7 cellular contexts compared by ENCODE assay signal in the genomic region with DNA sequence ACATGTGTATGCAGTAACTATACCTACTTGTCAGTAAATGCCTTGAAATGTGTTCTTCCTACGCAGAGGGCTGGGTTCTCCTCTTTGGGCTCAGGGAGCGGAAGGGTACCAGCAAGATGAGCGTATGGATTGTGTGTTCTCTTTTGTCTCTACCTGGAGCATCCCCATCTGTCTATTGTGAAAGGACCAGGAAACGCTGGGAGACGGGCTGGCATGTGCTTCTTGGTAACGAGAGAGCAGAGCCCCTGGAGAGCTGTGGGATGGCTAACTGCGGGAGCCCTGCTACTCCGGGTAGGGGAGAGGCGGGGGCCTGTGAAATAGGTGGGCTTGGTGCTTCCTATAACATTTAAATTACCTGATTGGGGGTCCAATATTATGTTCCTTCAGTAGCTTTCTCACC.
DNase-seq lines count a peak whose midpoint lies in the region; ATAC-seq and TF ChIP-seq lines count a peak whose summit lies in the region.

No MANE protein-coding gene starts in this region.

- no peak overlapping the region for H3K4me3 ChIP-seq in body of pancreas
- H3K4me3 ChIP-seq in left lung: no peak overlapping the region
- no peak overlapping the region for H3K4me3 ChIP-seq in testis

- TF ChIP-seq POLR2A in body of pancreas (IDR thresholded peaks at IDR 0.05) (no peak), testis (IDR thresholded peaks at IDR 0.05) (no peak)

- intact Hi-C loops in body of pancreas (cut with DNase I) (no loop called here), left lung (cut with DNase I) (no loop called here), testis (cut with DNase I; ENCODE audit: low total_unique reads) (no loop called here)

- H3K9me3 ChIP-seq in body of pancreas: no peaks in the 10 kb centered on the region
- no peaks in the 10 kb centered on the region for H3K9me3 ChIP-seq in left lung
- no peaks in the 10 kb centered on the region for H3K9me3 ChIP-seq in testis

- H3K4me1 ChIP-seq in body of pancreas: peaks cover 25% of the 10 kb centered on the region
- H3K4me1 ChIP-seq in left lung: peaks cover 0 to 36% of the 10 kb centered on the region in 2 donors
- peaks cover 44% of the 10 kb centered on the region for H3K4me1 ChIP-seq in testis

- H3K36me3 ChIP-seq in body of pancreas (replicated peaks in 1 of 2; ENCODE audit: insufficient read depth in 1 of 2, low read depth in 2 of 2): no peaks in the 10 kb centered on the region
- H3K36me3 ChIP-seq in left lung: no peaks in the 10 kb centered on the region
- H3K36me3 ChIP-seq in testis (ENCODE audit: low read depth, missing control alignments): no peaks in the 10 kb centered on the region

- H3K27me3 ChIP-seq in body of pancreas (no peaks in the 10 kb centered on the region), left lung (no peaks in the 10 kb centered on the region), testis (no peaks in the 10 kb centered on the region)

- TF ChIP-seq CTCF in body of pancreas (IDR thresholded peaks at IDR 0.05) (no peak), left lung (IDR thresholded peaks at IDR 0.05) (no peak), testis (IDR thresholded peaks at IDR 0.05) (no peak)

- ATAC-seq in body of pancreas (no peak), left lung (no peak)

- DNase-seq in NCI-H2107 (lab: John Stamatoyannopoulos, UW) (peak; percentile 53), body of pancreas (no peak), left lung (no peak), testis (no peak), Ammon's horn (ENCODE audit: low spot score) (no peak), NCI-H1436 (lab: John Stamatoyannopoulos, UW) (no peak), GOT3 (lab: John Stamatoyannopoulos, UW) (no peak)

- WGBS in body of pancreas, 2 donors: 82 to 84% methylated on average over 9 of the region's 9 CpGs
- WGBS in testis, 2 donors: 86 to 91% methylated on average over 8 to 9 of the region's 9 CpGs

- H3K27ac ChIP-seq in body of pancreas (peak overlapping the region; percentile 65 to 75 (median 71)), left lung (peak overlapping the region; percentile 80 to 95), testis (peak overlapping the region; percentile 83 to 89)
